In the genomic region with DNA sequence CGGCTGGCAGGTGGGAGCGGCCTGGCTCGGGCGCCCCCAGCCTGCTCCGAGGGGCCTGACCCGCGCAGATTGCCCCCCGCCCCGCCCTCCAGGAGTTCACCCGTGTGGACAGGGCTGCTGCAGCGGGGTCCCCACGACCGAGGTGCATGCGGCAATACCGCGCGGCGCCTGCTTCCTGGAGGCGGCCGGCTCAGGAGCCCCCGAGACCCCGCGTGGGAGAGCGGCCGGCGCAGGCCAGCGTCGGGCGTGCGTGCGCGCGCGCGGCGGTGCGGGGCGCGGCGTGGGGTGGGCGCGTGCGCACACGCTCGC, we compare ENCODE assay signal across 11 cellular contexts. TPM values are rescaled to one million over a fixed set of nuclear protein-coding genes. Genes with fewer than 3 reads are reported as not detected.
DNase-seq lines count a peak whose midpoint lies in the region; ATAC-seq, FAIRE-seq and TF ChIP-seq lines count a peak whose summit lies in the region.
"Had no signal": no experiment of that assay in that cellular context is flagged by ENCODE, and none has a peak within 500 bp of the region (broad histone marks: within the 10 kb centered on the region; RNA-seq: fewer than 3 reads in every experiment).

No MANE protein-coding gene starts in this region.

- H3K27me3 ChIP-seq in tibial artery = peaks cover 0 to 79% of the 10 kb centered on the region in 2 donors

- no peak overlapping the region for H3K27ac Mint-ChIP-seq in activated naive CD8-positive, alpha-beta T cell treated with anti-CD3 and anti-CD28 coated beads, Interleukin-2, amount 10 ng/mL, durations not matched to agents 7 days and 5 days
- H3K27ac Mint-ChIP-seq in activated naive CD8-positive, alpha-beta T cell treated with anti-CD3 and anti-CD28 coated beads for 36 hours = no peak overlapping the region

- TF ChIP-seq CTCF in choroid plexus epithelial cell (conservative IDR thresholded peaks at IDR 0.05; ENCODE audit: low read depth, low read length) = no peak
- TF ChIP-seq CTCF in tibial artery (IDR thresholded peaks at IDR 0.05) = no peak

- WGBS in mesodermal cell (ENCODE audit: insufficient coverage in 2 of 2), 2 experiments = 3 to 5% methylated on average over 20 to 38 of the region's 45 CpGs

- H3K9me3 Mint-ChIP-seq in activated naive CD8-positive, alpha-beta T cell treated with anti-CD3 and anti-CD28 coated beads, Interleukin-2, amount 10 ng/mL, durations not matched to agents 7 days and 5 days = no peaks in the 10 kb centered on the region
- H3K9me3 Mint-ChIP-seq in activated naive CD8-positive, alpha-beta T cell treated with anti-CD3 and anti-CD28 coated beads for 36 hours = no peaks in the 10 kb centered on the region
- H3K9me3 Mint-ChIP-seq: activated T-cell treated with anti-CD3 and anti-CD28 coated beads, Interleukin-2, amount 50 U/mL, for 24 hours had no signal

- peaks cover 8% of the 10 kb centered on the region for H3K4me1 Mint-ChIP-seq in activated naive CD8-positive, alpha-beta T cell treated with anti-CD3 and anti-CD28 coated beads, Interleukin-2, amount 10 ng/mL, durations not matched to agents 7 days and 5 days
- H3K4me1 Mint-ChIP-seq in activated naive CD8-positive, alpha-beta T cell treated with anti-CD3 and anti-CD28 coated beads for 36 hours = peaks cover 6% of the 10 kb centered on the region

- no peaks in the 10 kb centered on the region for H3K36me3 Mint-ChIP-seq in activated naive CD8-positive, alpha-beta T cell treated with anti-CD3 and anti-CD28 coated beads, Interleukin-2, amount 10 ng/mL, durations not matched to agents 7 days and 5 days
- no peaks in the 10 kb centered on the region for H3K36me3 Mint-ChIP-seq in activated naive CD8-positive, alpha-beta T cell treated with anti-CD3 and anti-CD28 coated beads for 36 hours

- POLR2A ChIA-PET in activated naive CD8-positive, alpha-beta T cell treated with anti-CD3 and anti-CD28 coated beads, Interleukin-2, amount 10 ng/mL, durations not matched to agents 7 days and 5 days (lab: Charles Lee) = no interaction called here

- no peak for DNase-seq in activated naive CD8-positive, alpha-beta T cell treated with anti-CD3 and anti-CD28 coated beads, Interleukin-2, amount 10 ng/mL, durations not matched to agents 7 days and 5 days
- DNase-seq in activated naive CD8-positive, alpha-beta T cell treated with anti-CD3 and anti-CD28 coated beads for 36 hours = no peak
- DNase-seq in choroid plexus epithelial cell (ENCODE audit: low read depth) (no peak), tibial artery (no peak), GM19239 (ENCODE audit: insufficient read length, low spot score) (no peak)
- DNase-seq in stimulated activated CD4-positive, alpha-beta T cell treated with anti-CD3 and anti-CD28 coated beads, Interleukin-2, amount 100 ng/mL, for 48 hours = no peak
- DNase-seq: AML-193 had no signal

- H3K27me3 Mint-ChIP-seq in activated naive CD8-positive, alpha-beta T cell treated with anti-CD3 and anti-CD28 coated beads, Interleukin-2, amount 10 ng/mL, durations not matched to agents 7 days and 5 days = peaks cover 47% of the 10 kb centered on the region
- peaks cover 52% of the 10 kb centered on the region for H3K27me3 Mint-ChIP-seq in activated naive CD8-positive, alpha-beta T cell treated with anti-CD3 and anti-CD28 coated beads for 36 hours

- FAIRE-seq in GM19239 (lab: Jason Lieb, UNC) = no peak

- peak; percentile 12 for ATAC-seq in activated naive CD8-positive, alpha-beta T cell treated with anti-CD3 and anti-CD28 coated beads, Interleukin-2, amount 10 ng/mL, durations not matched to agents 7 days and 5 days (ENCODE audit: low read depth)
- ATAC-seq in GM18505 (IDR thresholded peaks at IDR 0.05; ENCODE audit: unreplicated experiment) = no peak

- TF ChIP-seq POLR2A in GM18505 (IDR thresholded peaks at IDR 0.05; ENCODE audit: borderline replicate concordance, extremely low read depth, insufficient read depth, insufficient read length) = no peak

- H3K27ac ChIP-seq in mesodermal cell (ENCODE audit: low read depth, low read length, severe bottlenecking) (no peak overlapping the region), tibial artery (no peak overlapping the region)
- H3K27ac ChIP-seq: left lung had no signal

- no peak overlapping the region for H3K4me3 Mint-ChIP-seq in activated naive CD8-positive, alpha-beta T cell treated with anti-CD3 and anti-CD28 coated beads, Interleukin-2, amount 10 ng/mL, durations not matched to agents 7 days and 5 days
- H3K4me3 Mint-ChIP-seq in activated naive CD8-positive, alpha-beta T cell treated with anti-CD3 and anti-CD28 coated beads for 36 hours = no peak overlapping the region

- H3K4me3 ChIP-seq in choroid plexus epithelial cell (ENCODE audit: low read depth, low read length) (peak overlapping the region; percentile 20), mesodermal cell (ENCODE audit: extremely low read depth, insufficient read depth, low read length, poor library complexity, severe bottlenecking) (peak overlapping the region; percentile 69), tibial artery (peak overlapping the region; percentile 26 to 40)

- H3K9me3 ChIP-seq in mesodermal cell (ENCODE audit: control insufficient read depth, low read length) = no peaks in the 10 kb centered on the region
- no peaks in the 10 kb centered on the region for H3K9me3 ChIP-seq in tibial artery
- H3K9me3 ChIP-seq: left lung had no signal

- H3K36me3 ChIP-seq in mesodermal cell (ENCODE audit: control insufficient read depth, insufficient read depth, low read length) = peaks cover 3% of the 10 kb centered on the region
- H3K36me3 ChIP-seq in tibial artery = no peaks in the 10 kb centered on the region
- H3K36me3 ChIP-seq: left lung had no signal

- H3K4me1 ChIP-seq in mesodermal cell (ENCODE audit: control insufficient read depth, insufficient read depth, low read length, poor library complexity, severe bottlenecking) (peaks cover 11% of the 10 kb centered on the region), tibial artery (peaks cover 0 to 33% (median 30%) of the 10 kb centered on the region in 4 donors)

- intact Hi-C loops in tibial artery (cut with DNase I; ENCODE audit: low total_unique reads) = loop anchor here (2.0 to 10.0 kb wide), 2 partner anchors 162 to 268 kb away; a partner anchor contains a TSS

RNA-seq across cellular contexts. Expression of a gene that starts 1.0 kb away (rescaled TPM):
- under 1 TPM in 1 of 2 experiments, not detected in 1; 0.34 TPM for total RNA-seq in activated naive CD8-positive, alpha-beta T cell treated with anti-CD3 and anti-CD28 coated beads, Interleukin-2, amount 10 ng/mL, durations not matched to agents 7 days and 5 days
- total RNA-seq in activated naive CD8-positive, alpha-beta T cell treated with anti-CD3 and anti-CD28 coated beads for 36 hours = under 1 TPM in 1 of 2 experiments, not detected in 1; 0.14 TPM
- polyA plus RNA-seq in mesodermal cell (2013, experiment 1 of 2) = 16.8 TPM
- 12.7 TPM for polyA plus RNA-seq in mesodermal cell (2013, experiment 2 of 2)

RNA-seq across cellular contexts. Expression of a gene that starts 7.2 kb away (rescaled TPM):
- 1 to 10 TPM; 3.0 to 4.7 TPM for total RNA-seq in activated naive CD8-positive, alpha-beta T cell treated with anti-CD3 and anti-CD28 coated beads, Interleukin-2, amount 10 ng/mL, durations not matched to agents 7 days and 5 days
- 1 to 10 TPM; 1.7 to 2.3 TPM for total RNA-seq in activated naive CD8-positive, alpha-beta T cell treated with anti-CD3 and anti-CD28 coated beads for 36 hours
- polyA plus RNA-seq in mesodermal cell (2013, experiment 1 of 2) = 1.5 TPM
- 0.86 TPM for polyA plus RNA-seq in mesodermal cell (2013, experiment 2 of 2)

RNA-seq across cellular contexts. Expression of a gene that starts 21.8 kb away (rescaled TPM):
- 100 to 1,000 TPM; 251 to 255 TPM for total RNA-seq in activated naive CD8-positive, alpha-beta T cell treated with anti-CD3 and anti-CD28 coated beads, Interleukin-2, amount 10 ng/mL, durations not matched to agents 7 days and 5 days
- 100 to 1,000 TPM; 296 to 297 TPM for total RNA-seq in activated naive CD8-positive, alpha-beta T cell treated with anti-CD3 and anti-CD28 coated beads for 36 hours
- 89.6 TPM for polyA plus RNA-seq in mesodermal cell (2013, experiment 1 of 2)
- 82.7 TPM for polyA plus RNA-seq in mesodermal cell (2013, experiment 2 of 2)

RNA-seq across cellular contexts. Expression of a gene that starts 29.5 kb away (rescaled TPM):
- 10 to 100 TPM; 25.6 to 28.0 TPM for total RNA-seq in activated naive CD8-positive, alpha-beta T cell treated with anti-CD3 and anti-CD28 coated beads, Interleukin-2, amount 10 ng/mL, durations not matched to agents 7 days and 5 days
- 10 to 100 TPM; 44.2 to 45.1 TPM for total RNA-seq in activated naive CD8-positive, alpha-beta T cell treated with anti-CD3 and anti-CD28 coated beads for 36 hours
- 86.0 TPM for polyA plus RNA-seq in mesodermal cell (2013, experiment 1 of 2)
- 68.8 TPM for polyA plus RNA-seq in mesodermal cell (2013, experiment 2 of 2)

RNA-seq across cellular contexts. Expression of a gene that starts 44.2 kb away (rescaled TPM):
- total RNA-seq in activated naive CD8-positive, alpha-beta T cell treated with anti-CD3 and anti-CD28 coated beads, Interleukin-2, amount 10 ng/mL, durations not matched to agents 7 days and 5 days = 10 to 100 TPM; 39.0 to 41.2 TPM
- total RNA-seq in activated naive CD8-positive, alpha-beta T cell treated with anti-CD3 and anti-CD28 coated beads for 36 hours = 10 to 100 TPM; 13.4 to 14.6 TPM
- 16.4 TPM for polyA plus RNA-seq in mesodermal cell (2013, experiment 1 of 2)
- 14.7 TPM for polyA plus RNA-seq in mesodermal cell (2013, experiment 2 of 2)
